Comparison of ENCODE assay signal across 8 cellular contexts in the genomic region with DNA sequence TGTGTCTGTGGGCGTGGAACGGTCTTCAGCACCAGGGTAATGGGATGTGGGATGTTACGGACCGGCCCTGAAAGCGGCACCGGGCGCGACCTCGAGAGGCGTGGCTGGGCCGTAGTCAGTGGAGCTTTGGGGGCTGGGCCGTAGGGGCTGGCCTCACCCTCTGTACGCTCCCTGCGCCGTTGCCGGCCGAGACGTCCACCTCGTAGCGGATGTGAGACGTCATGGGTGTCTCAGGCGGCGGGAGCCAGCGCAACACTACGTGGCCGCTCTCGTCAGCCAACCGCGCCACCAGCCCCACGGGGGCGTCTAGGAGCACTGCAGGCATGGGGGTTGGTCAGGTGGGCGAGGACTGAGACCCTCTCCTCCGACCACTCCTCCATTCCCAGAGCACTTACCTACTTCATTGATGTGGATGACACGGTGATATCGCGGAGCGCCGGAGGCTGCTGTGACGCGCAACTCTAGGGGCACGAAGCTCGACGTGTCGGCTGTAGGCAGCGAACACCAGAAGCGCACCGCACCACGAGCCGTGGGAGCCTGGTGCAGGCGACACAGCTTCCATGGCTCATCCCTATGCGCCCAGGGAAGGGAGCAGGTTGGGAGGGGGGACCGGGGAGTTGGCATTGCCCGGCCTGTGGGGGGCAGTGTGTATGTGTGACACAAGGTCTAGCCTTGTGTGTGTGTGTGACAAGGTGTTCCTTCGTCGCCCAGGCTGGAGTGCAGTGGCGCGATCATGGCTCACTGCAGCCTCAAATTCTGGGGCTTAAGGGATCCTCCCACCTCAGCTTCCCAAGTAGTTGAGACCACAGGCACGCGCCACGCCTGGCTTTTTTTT. TPM values are rescaled to one million over a fixed set of nuclear protein-coding genes. Genes with fewer than 3 reads are reported as not detected.
DNase-seq lines count a peak whose midpoint lies in the region; ATAC-seq and TF ChIP-seq lines count a peak whose summit lies in the region.

No MANE protein-coding gene starts in this region.

- H3K9me3 ChIP-seq in RWPE2 (ENCODE audit: severe bottlenecking) (no peaks in the 10 kb centered on the region), heart left ventricle (no peaks in the 10 kb centered on the region), gastrocnemius medialis (no peaks in the 10 kb centered on the region)

- in situ Hi-C loops in Caki2 (cut with HindIII; ENCODE audit: low pct_unique_long_range_greater_than_20kb, low sequenced_read_pairs) (no loop called here), gastrocnemius medialis (cut with MboI; ENCODE audit: low sequenced_read_pairs in 4 of 4) (loop anchor here in 1 of 4 donors (25.0 kb wide), 1 partner anchor 206 kb away; a partner anchor contains a TSS)

- intact Hi-C loops in heart left ventricle (cut with DNase I) = loop anchor here in 7 of 10 donors (1.0 to 10.0 kb wide), 13 partner anchors 34 to 206 kb away; a partner anchor contains a TSS
- intact Hi-C loops in gastrocnemius medialis (cut with DNase I; ENCODE audit: low total_unique reads) = loop anchor here (1.0 to 5.0 kb wide), 4 partner anchors 54 to 216 kb away; a partner anchor contains a TSS

- H3K4me1 ChIP-seq in RWPE2 (ENCODE audit: insufficient read depth, poor library complexity, severe bottlenecking) (peaks cover 25% of the 10 kb centered on the region), heart left ventricle (peaks cover 0 to 65% (median 33%) of the 10 kb centered on the region in 12 donors), gastrocnemius medialis (peaks cover 19 to 20% of the 10 kb centered on the region in 2 donors)

- DNase-seq in Caki2 (ENCODE audit: low read depth) (peak; percentile 98), RWPE2 (ENCODE audit: low spot score) (peak; percentile 98), heart left ventricle (peak; percentile 74 to 88 (median 79)), gastrocnemius medialis (peak in 1 of 2 donors; percentile 42), epidermal melanocyte (ENCODE audit: insufficient read length, low spot score) (no peak)
- peak; percentile 52 for DNase-seq in activated gamma-delta T cell treated with anti-CD3 and anti-CD28 coated beads, Interleukin-2, amount 50 U/mL, for 16 hours (ENCODE audit: low read depth)

- peak overlapping the region; percentile 72 for H3K27ac ChIP-seq in RWPE2 (ENCODE audit: poor library complexity, severe bottlenecking)
- H3K27ac ChIP-seq in heart left ventricle = peak overlapping the region in 10 of 12 donors; percentile 21 to 89 (median 84)
- H3K27ac ChIP-seq in gastrocnemius medialis = peak overlapping the region; percentile 86 to 88 (median 88)

- H3K4me3 ChIP-seq in RWPE2 (ENCODE audit: severe bottlenecking) (peak overlapping the region; percentile 38), heart left ventricle (peak overlapping the region in 11 of 12 donors; percentile 14 to 85 (median 68)), gastrocnemius medialis (peak overlapping the region; percentile 65 to 87 (median 77))

- TF ChIP-seq POLR2A in heart left ventricle (IDR thresholded peaks at IDR 0.05) (peak in 1 of 2 donors; percentile 6), gastrocnemius medialis (IDR thresholded peaks at IDR 0.05) (no peak)

- 15 to 34% (median 20%) methylated on average over 36 to 60 of the region's 60 CpGs for WGBS in heart left ventricle, 4 donors

- H3K36me3 ChIP-seq in RWPE2 (ENCODE audit: low read depth) = peaks cover 12% of the 10 kb centered on the region
- peaks cover 0 to 7% (median 5%) of the 10 kb centered on the region in 9 donors for H3K36me3 ChIP-seq in heart left ventricle
- no peaks in the 10 kb centered on the region for H3K36me3 ChIP-seq in gastrocnemius medialis

- peak; percentile 36 for ATAC-seq in GM19463 (IDR thresholded peaks at IDR 0.05; ENCODE audit: unreplicated experiment)
- peak; percentile 37 for ATAC-seq in HG03571 (IDR thresholded peaks at IDR 0.05; ENCODE audit: unreplicated experiment)
- ATAC-seq in RWPE2 (ENCODE audit: low read depth) = peak; percentile 73
- peak; percentile 25 to 62 (median 59) for ATAC-seq in heart left ventricle
- peak in 1 of 2 donors; percentile 28 for ATAC-seq in gastrocnemius medialis

- no peak for TF ChIP-seq CTCF in RWPE2 (IDR thresholded peaks at IDR 0.05; ENCODE audit: poor library complexity, severe bottlenecking)
- TF ChIP-seq CTCF in heart left ventricle (IDR thresholded peaks at IDR 0.05) = peak in 2 of 12 donors; percentile 1 to 3
- no peak for TF ChIP-seq CTCF in gastrocnemius medialis (IDR thresholded peaks at IDR 0.05 in 4 of 5, conservative IDR thresholded peaks at IDR 0.05 in 1 of 5)

- no peaks in the 10 kb centered on the region for H3K27me3 ChIP-seq in RWPE2 (ENCODE audit: insufficient read depth, poor library complexity, severe bottlenecking)
- H3K27me3 ChIP-seq in heart left ventricle = peaks cover 0 to 16% (median 3%) of the 10 kb centered on the region in 9 donors
- H3K27me3 ChIP-seq in gastrocnemius medialis = peaks cover 24 to 30% (median 29%) of the 10 kb centered on the region in 3 donors

RNA-seq across cellular contexts. Expression of a gene that starts 2.4 kb away (rescaled TPM):
- total RNA-seq in Caki2 (2014; rRNA removed; shearing (Covaris generic); ENCODE audit: low replicate concordance) = 14.4 and 16.6 TPM in 2 replicates
- 1 to 10 TPM; 4.6 to 7.8 (median 5.7) TPM for total RNA-seq in heart left ventricle
- polyA plus RNA-seq in heart left ventricle = 1 to 10 TPM; 6.1 TPM
- 1 to 10 TPM; 1.3 to 6.0 (median 2.2) TPM for total RNA-seq in gastrocnemius medialis

RNA-seq across cellular contexts. Expression of a gene that starts 7.3 kb away (rescaled TPM):
- total RNA-seq in Caki2 (2014; rRNA removed; shearing (Covaris generic); ENCODE audit: low replicate concordance) = 2.1 and 5.6 TPM in 2 replicates
- total RNA-seq in heart left ventricle = 1 to 10 TPM in 7 of 9 donors, under 1 TPM in 2; 0.67 to 1.9 (median 1.5) TPM
- 1 to 10 TPM; 1.9 to 2.1 TPM for polyA plus RNA-seq in heart left ventricle
- total RNA-seq in gastrocnemius medialis = 1 to 10 TPM in 3 of 4 donors, under 1 TPM in 1; 0.51 to 1.7 (median 1.2) TPM

RNA-seq across cellular contexts. Expression of a gene that starts 26.5 kb away (rescaled TPM):
- 2.2 and 2.6 TPM in 2 replicates for total RNA-seq in Caki2 (2014; rRNA removed; shearing (Covaris generic); ENCODE audit: low replicate concordance)
- total RNA-seq in heart left ventricle (10 to 100 TPM in 6 of 9 donors, 1 to 10 TPM in 3; 4.5 to 24.8 (median 12.5) TPM), gastrocnemius medialis (10 to 100 TPM; 18.6 to 46.2 (median 36.9) TPM)
- polyA plus RNA-seq in heart left ventricle = 10 to 100 TPM in 1 of 2 donors, 1 to 10 TPM in 1; 8.0 to 10.5 TPM

RNA-seq across cellular contexts. Expression of a gene that starts 35.4 kb away (rescaled TPM):
- 1.5 TPM in 2 replicates for total RNA-seq in Caki2 (2014; rRNA removed; shearing (Covaris generic); ENCODE audit: low replicate concordance)
- 10 to 100 TPM; 13.6 to 26.2 (median 21.9) TPM for total RNA-seq in heart left ventricle
- 10 to 100 TPM; 11.5 to 34.9 TPM for polyA plus RNA-seq in heart left ventricle
- 1 to 10 TPM in 3 of 4 donors, under 1 TPM in 1; 0.85 to 9.2 (median 2.0) TPM for total RNA-seq in gastrocnemius medialis

RNA-seq across cellular contexts. Expression of a gene that starts 35.7 kb away (rescaled TPM):
- total RNA-seq in Caki2 (2014; rRNA removed; shearing (Covaris generic); ENCODE audit: low replicate concordance) = 381 and 712 TPM in 2 replicates
- total RNA-seq in heart left ventricle (100 to 1,000 TPM in 3 of 9 donors, 10 to 100 TPM in 6; 68.3 to 372 (median 83.9) TPM), gastrocnemius medialis (100 to 1,000 TPM; 159 to 284 (median 164) TPM)
- polyA plus RNA-seq in heart left ventricle = 100 to 1,000 TPM; 106 to 151 TPM
